Comparison of ENCODE assay signal across 8 cellular contexts in genomic region chr5:147628054-147628895, GRCh38.
DNase-seq lines count a peak whose midpoint lies in the region; ATAC-seq and TF ChIP-seq lines count a peak whose summit lies in the region.

No MANE protein-coding gene starts in this region.

- no peak overlapping the region for H3K27ac ChIP-seq in cardiac muscle cell

- ATAC-seq in activated CD4-positive, CD25-positive, alpha-beta regulatory T cell treated with anti-CD3 and anti-CD28 coated beads, Interleukin-2, amount 50 U/mL, for 24 hours = peak; percentile 25 to 27
- peak; percentile 91 for ATAC-seq in HG02610 (IDR thresholded peaks at IDR 0.05; ENCODE audit: unreplicated experiment)

- DNase-seq in activated CD4-positive, CD25-positive, alpha-beta regulatory T cell treated with anti-CD3 and anti-CD28 coated beads, Interleukin-2, amount 50 U/mL, for 72 hours = no peak
- DNase-seq in NB4 (ENCODE audit: low read depth) = peak; percentile 65
- DNase-seq in SK-N-DZ (ENCODE audit: low spot score) = peak; percentile 74
- peak; percentile 84 for DNase-seq in adipocyte (ENCODE audit: low read depth)
- DNase-seq in cardiac muscle cell (ENCODE audit: low read depth in 1 of 2, low spot score in 1 of 2) = peak; percentile 80 to 83
- DNase-seq in pulmonary artery endothelial cell (ENCODE audit: low read depth, low spot score) = peak; percentile 3

- H3K9me3 ChIP-seq in adipocyte (ENCODE audit: control insufficient read depth, low read length) = no peaks in the 10 kb centered on the region
- H3K9me3 ChIP-seq in cardiac muscle cell (ENCODE audit: low read depth) = no peaks in the 10 kb centered on the region

- TF ChIP-seq CTCF in NB4 (IDR thresholded peaks at IDR 0.05; ENCODE audit: low read depth, low read length) (peak; percentile 73), cardiac muscle cell (IDR thresholded peaks at IDR 0.05; ENCODE audit: low read depth, low read length) (peak; percentile 83)

- peaks cover 6% of the 10 kb centered on the region for H3K27me3 ChIP-seq in adipocyte (replicated peaks; ENCODE audit: control insufficient read depth, insufficient read depth, low read length)
- no peaks in the 10 kb centered on the region for H3K27me3 ChIP-seq in cardiac muscle cell

- H3K4me1 ChIP-seq in adipocyte (ENCODE audit: control insufficient read depth, insufficient read depth, low read length) (no peaks in the 10 kb centered on the region), cardiac muscle cell (ENCODE audit: low read depth) (peaks cover 14% of the 10 kb centered on the region)

- H3K4me3 ChIP-seq in NB4 (ENCODE audit: low read depth, low read length) (no peak overlapping the region), adipocyte (ENCODE audit: low read length) (no peak overlapping the region), cardiac muscle cell (no peak overlapping the region)

- TF ChIP-seq POLR2A in NB4 (IDR thresholded peaks at IDR 0.05; ENCODE audit: extremely low read depth, insufficient read length) = no peak

- H3K9ac ChIP-seq in adipocyte (ENCODE audit: low read length) = no peak overlapping the region

- H3K36me3 ChIP-seq in adipocyte (ENCODE audit: control insufficient read depth, insufficient read depth, low read length, severe bottlenecking) (no peaks in the 10 kb centered on the region), cardiac muscle cell (no peaks in the 10 kb centered on the region)
